Comparison of ENCODE assay signal across 8 cellular contexts in the genomic region with DNA sequence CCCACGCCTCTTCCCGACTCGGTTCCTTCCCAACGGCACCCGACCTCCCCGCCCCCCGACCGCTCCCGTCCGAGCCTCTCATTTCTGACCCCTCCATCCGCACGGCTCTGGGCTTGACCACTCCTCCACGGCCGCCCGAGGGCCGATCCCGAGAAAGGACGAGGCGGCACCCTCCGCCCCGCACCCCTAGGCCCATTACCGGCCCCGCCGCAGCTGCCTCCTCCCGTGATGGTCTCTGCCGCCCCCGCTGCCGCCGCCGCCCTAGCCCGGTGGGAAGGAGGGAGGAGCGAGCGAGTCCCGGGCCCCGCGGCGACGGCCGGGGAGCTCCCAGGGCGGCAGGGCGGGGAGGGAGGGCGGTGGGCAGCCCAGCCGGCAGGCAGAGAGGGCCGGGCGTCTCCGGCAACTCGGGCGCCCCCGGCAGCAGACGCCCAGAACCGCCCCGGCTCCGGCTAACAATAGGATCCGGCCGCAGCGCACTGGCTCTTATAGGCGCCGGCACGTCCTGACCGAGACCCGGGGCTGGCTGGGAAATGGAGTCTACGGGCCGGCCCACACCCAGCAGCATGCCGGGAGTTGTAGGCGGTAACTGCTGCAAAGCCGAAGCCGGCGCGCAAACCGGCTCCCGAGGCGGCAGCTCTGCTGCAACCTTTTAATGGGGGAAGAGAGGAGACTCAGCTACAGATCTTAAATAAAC. TPM values are rescaled to one million over a fixed set of nuclear protein-coding genes. Genes with fewer than 3 reads are reported as not detected.
DNase-seq lines count a peak whose midpoint lies in the region; TF ChIP-seq lines count a peak whose summit lies in the region.

A gene with protein sequence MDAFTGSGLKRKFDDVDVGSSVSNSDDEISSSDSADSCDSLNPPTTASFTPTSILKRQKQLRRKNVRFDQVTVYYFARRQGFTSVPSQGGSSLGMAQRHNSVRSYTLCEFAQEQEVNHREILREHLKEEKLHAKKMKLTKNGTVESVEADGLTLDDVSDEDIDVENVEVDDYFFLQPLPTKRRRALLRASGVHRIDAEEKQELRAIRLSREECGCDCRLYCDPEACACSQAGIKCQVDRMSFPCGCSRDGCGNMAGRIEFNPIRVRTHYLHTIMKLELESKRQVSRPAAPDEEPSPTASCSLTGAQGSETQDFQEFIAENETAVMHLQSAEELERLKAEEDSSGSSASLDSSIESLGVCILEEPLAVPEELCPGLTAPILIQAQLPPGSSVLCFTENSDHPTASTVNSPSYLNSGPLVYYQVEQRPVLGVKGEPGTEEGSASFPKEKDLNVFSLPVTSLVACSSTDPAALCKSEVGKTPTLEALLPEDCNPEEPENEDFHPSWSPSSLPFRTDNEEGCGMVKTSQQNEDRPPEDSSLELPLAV (minus strand): TSS at position 457 of the 694 bp plus-strand sequence. CDS start 7,035 bp downstream, outside the sequence.

- peaks cover 7% of the 10 kb centered on the region for H3K27me3 Mint-ChIP-seq in HFFc6 (ENCODE audit: insufficient read depth)
- no peaks in the 10 kb centered on the region for H3K27me3 Mint-ChIP-seq in activated naive CD4-positive, alpha-beta T cell treated with anti-CD3 and anti-CD28 coated beads, Interleukin-2, amount 10 ng/mL, durations not matched to agents 7 days and 5 days

- H3K4me3 ChIP-seq in NB4 (ENCODE audit: low read depth, low read length) (peak within 1 kb of the TSS; percentile 81), SK-N-MC (peak within 1 kb of the TSS; percentile 96), suprapubic skin (peak within 1 kb of the TSS; percentile 95)

- H3K9me3 ChIP-seq in SK-N-MC (ENCODE audit: low read depth, low read length) (no peaks in the 10 kb centered on the region), suprapubic skin (no peaks in the 10 kb centered on the region)

- CTCF ChIA-PET in activated naive CD4-positive, alpha-beta T cell treated with anti-CD3 and anti-CD28 coated beads, Interleukin-2, amount 10 ng/mL, durations not matched to agents 7 days and 5 days (lab: Charles Lee): interaction anchor here (1.0 kb wide), 1 partner anchor 167 kb away, joined by 3 read pairs; no protein-coding TSS in a partner anchor

- H3K9ac ChIP-seq in SK-N-MC (ENCODE audit: insufficient read length): peak within 1 kb of the TSS; percentile 88

- TF ChIP-seq CTCF in HFFc6 (IDR thresholded peaks at IDR 0.05): peak; percentile 58
- TF ChIP-seq CTCF in NB4 (IDR thresholded peaks at IDR 0.05; ENCODE audit: low read depth, low read length): no peak
- no peak for TF ChIP-seq CTCF in suprapubic skin (IDR thresholded peaks at IDR 0.05)

- H3K27me3 ChIP-seq in suprapubic skin: no peaks in the 10 kb centered on the region

- H3K4me3 Mint-ChIP-seq in HFFc6: peak within 1 kb of the TSS; percentile 95
- peak within 1 kb of the TSS; percentile 96 for H3K4me3 Mint-ChIP-seq in activated naive CD4-positive, alpha-beta T cell treated with anti-CD3 and anti-CD28 coated beads, Interleukin-2, amount 10 ng/mL, durations not matched to agents 7 days and 5 days

- WGBS in suprapubic skin: 0% methylated on average over 30 of the region's 72 CpGs

- H3K27ac ChIP-seq in SK-N-MC (no peak within 1 kb of the TSS), suprapubic skin (peak within 1 kb of the TSS; percentile 94)

- H3K36me3 ChIP-seq in SK-N-MC (ENCODE audit: insufficient read depth, low read length) (no peaks in the 10 kb centered on the region), suprapubic skin (peaks cover 1% of the 10 kb centered on the region)

- peak within 1 kb of the TSS; percentile 87 for H3K27ac Mint-ChIP-seq in HFFc6
- H3K27ac Mint-ChIP-seq in activated naive CD4-positive, alpha-beta T cell treated with anti-CD3 and anti-CD28 coated beads, Interleukin-2, amount 10 ng/mL, durations not matched to agents 7 days and 5 days: peak within 1 kb of the TSS; percentile 83

- TF ChIP-seq EP300 in suprapubic skin (IDR thresholded peaks at IDR 0.05): no peak

- peak; percentile 90 for DNase-seq in GM04504 (ENCODE audit: low read depth)
- DNase-seq in HFFc6: peak; percentile 96
- peak; percentile 98 for DNase-seq in NB4 (ENCODE audit: low read depth)
- peak; percentile 45 for DNase-seq in SK-N-MC (ENCODE audit: low read depth, low spot score)
- DNase-seq in activated naive CD4-positive, alpha-beta T cell treated with anti-CD3 and anti-CD28 coated beads, Interleukin-2, amount 10 ng/mL, durations not matched to agents 7 days and 5 days: peak; percentile 97
- DNase-seq in germinal center (ENCODE audit: low spot score): peak; percentile 97
- peak; percentile 40 to 99 (median 95) for DNase-seq in nucleus accumbens (lab: John Stamatoyannopoulos, UW)
- peak; percentile 98 to 99 for DNase-seq in suprapubic skin (ENCODE audit: low spot score in 2 of 2)

- H3K4me1 Mint-ChIP-seq in HFFc6 (ENCODE audit: low read depth): peaks cover 27% of the 10 kb centered on the region
- peaks cover 39% of the 10 kb centered on the region for H3K4me1 Mint-ChIP-seq in activated naive CD4-positive, alpha-beta T cell treated with anti-CD3 and anti-CD28 coated beads, Interleukin-2, amount 10 ng/mL, durations not matched to agents 7 days and 5 days

- peaks cover 17% of the 10 kb centered on the region for H3K36me3 Mint-ChIP-seq in HFFc6 (ENCODE audit: low read depth)
- peaks cover 22% of the 10 kb centered on the region for H3K36me3 Mint-ChIP-seq in activated naive CD4-positive, alpha-beta T cell treated with anti-CD3 and anti-CD28 coated beads, Interleukin-2, amount 10 ng/mL, durations not matched to agents 7 days and 5 days

- no peaks in the 10 kb centered on the region for H3K9me3 Mint-ChIP-seq in HFFc6
- no peaks in the 10 kb centered on the region for H3K9me3 Mint-ChIP-seq in activated naive CD4-positive, alpha-beta T cell treated with anti-CD3 and anti-CD28 coated beads, Interleukin-2, amount 10 ng/mL, durations not matched to agents 7 days and 5 days

- TF ChIP-seq POLR2A in NB4 (IDR thresholded peaks at IDR 0.05; ENCODE audit: extremely low read depth, insufficient read length) (peak; percentile 95), suprapubic skin (IDR thresholded peaks at IDR 0.05) (peak; percentile 97 to 99)

- peaks cover 19% of the 10 kb centered on the region for H3K4me1 ChIP-seq in suprapubic skin

RNA-seq across cellular contexts. Expression of the gene that starts here (rescaled TPM):
- total RNA-seq in HFFc6 (2021; fragmentation: NEBNext Ultra II Directional; extraction: Animal tissue kit (Norgen Biotek cat#: 25700)): 10 to 100 TPM; 21.2 to 28.6 (median 24.1) TPM
- 10 to 100 TPM; 16.5 to 23.3 (median 20.3) TPM for total RNA-seq in suprapubic skin

Comparison
In these comparisons a context has a peak if more than half of its experiments do, and no peak if none do; other contexts are left out.
1. DNase-seq: peak in every context shown above with its lines; median percentile 98 in suprapubic skin; 98 in NB4; 97 in activated naive CD4-positive, alpha-beta T cell treated with anti-CD3 and anti-CD28 coated beads, Interleukin-2, amount 10 ng/mL, durations not matched to agents 7 days and 5 days; 97 in germinal center; 96 in HFFc6; 95 in nucleus accumbens; 90 in GM04504; 45 in SK-N-MC.